8 cellular contexts compared by ENCODE assay signal in genomic region chr15:66865622-66866611, GRCh38.
A peak's percentile ranks its signal among the peaks of the same experiment; 100 is the strongest.
DNase-seq lines count a peak whose midpoint lies in the region; ATAC-seq and TF ChIP-seq lines count a peak whose summit lies in the region.

No MANE protein-coding gene starts in this region.

- no peak for TF ChIP-seq POLR2A in GM18505 (IDR thresholded peaks at IDR 0.05; ENCODE audit: borderline replicate concordance, extremely low read depth, insufficient read depth, insufficient read length)
- no peak for TF ChIP-seq POLR2A in Peyer's patch (IDR thresholded peaks at IDR 0.05)

- intact Hi-C loops in lower lobe of right lung (cut with DNase I), result no loop called here

- no peaks in the 10 kb centered on the region for H3K27me3 ChIP-seq in Peyer's patch
- no peaks in the 10 kb centered on the region for H3K27me3 ChIP-seq in lower lobe of right lung (ENCODE audit: low read depth)
- peaks cover 6% of the 10 kb centered on the region for H3K27me3 ChIP-seq in foreskin keratinocyte

- peak overlapping the region in 1 of 4 donors; percentile 32 for H3K27ac ChIP-seq in Peyer's patch
- H3K27ac ChIP-seq in lower lobe of right lung, result no peak overlapping the region
- H3K27ac ChIP-seq in foreskin keratinocyte, result no peak overlapping the region

- TF ChIP-seq CTCF in Peyer's patch (IDR thresholded peaks at IDR 0.05) (no peak), lower lobe of right lung (IDR thresholded peaks at IDR 0.05) (no peak), foreskin keratinocyte (conservative IDR thresholded peaks at IDR 0.05) (no peak)

- H3K4me3 ChIP-seq in Peyer's patch (no peak overlapping the region), lower lobe of right lung (no peak overlapping the region)

- DNase-seq in Peyer's patch (peak in 2 of 3 donors; percentile 82 to 88), lower lobe of right lung (peak; percentile 70), foreskin keratinocyte (no peak), NCI-H2107 treated with DMSO at 0.1 percent for 48 hours (lab: John Stamatoyannopoulos, UW; ENCODE audit: unreplicated experiment) (no peak)

- ATAC-seq in GM18505 (IDR thresholded peaks at IDR 0.05; ENCODE audit: unreplicated experiment) (peak; percentile 83), HG02759 (IDR thresholded peaks at IDR 0.05; ENCODE audit: unreplicated experiment) (peak; percentile 74), lower lobe of right lung (peak; percentile 77 to 88), foreskin keratinocyte (no peak), GM18870 (IDR thresholded peaks at IDR 0.05; ENCODE audit: unreplicated experiment) (no peak), HG02588 (IDR thresholded peaks at IDR 0.05; ENCODE audit: unreplicated experiment) (no peak)

- H3K9me3 ChIP-seq in Peyer's patch, result no peaks in the 10 kb centered on the region
- no peaks in the 10 kb centered on the region for H3K9me3 ChIP-seq in lower lobe of right lung

- no peaks in the 10 kb centered on the region for H3K36me3 ChIP-seq in Peyer's patch
- no peaks in the 10 kb centered on the region for H3K36me3 ChIP-seq in lower lobe of right lung

- peaks cover 0 to 6% (median 0%) of the 10 kb centered on the region in 4 donors for H3K4me1 ChIP-seq in Peyer's patch
- H3K4me1 ChIP-seq in lower lobe of right lung, result peaks cover 10% of the 10 kb centered on the region
- no peaks in the 10 kb centered on the region for H3K4me1 ChIP-seq in foreskin keratinocyte

Comparison
In these comparisons a context has a peak if more than half of its experiments do, and no peak if none do; other contexts are left out.
1. ATAC-seq: peak in GM18505 (single experiment), HG02759 (single experiment) and lower lobe of right lung (2 of 2); none in foreskin keratinocyte (single experiment), GM18870 (single experiment) and HG02588 (single experiment).
2. DNase-seq: peak in Peyer's patch (2 of 3) and lower lobe of right lung (single experiment); none in foreskin keratinocyte (0 of 2) and NCI-H2107 treated with DMSO at 0.1 percent for 48 hours (single experiment).